In genomic region chr4:79224777-79225104, GRCh38 we compare ENCODE assay signal across 30 cellular contexts.
"Had no signal": no experiment of that assay in that cellular context is flagged by ENCODE, and none has a peak within 500 bp of the region (broad histone marks: within the 10 kb centered on the region; RNA-seq: fewer than 3 reads in every experiment).

No MANE protein-coding gene starts in this region.

- H3K9me3 Mint-ChIP-seq: activated B cell treated with CpG ODN at 0.5 μM for 24 hours; activated CD8-positive, alpha-beta T cell treated with anti-CD3 and anti-CD28 coated beads for 36 hours; activated T-helper 17 cell treated with anti-CD3 and anti-CD28 coated beads, Interleukin-2, amount 50 U/mL, for 72 hours; T-helper 2 cell treated with Interferon-gamma antibody and Interleukin-4, amounts not matched to agents 5 μg/mL and 100 μg/mL, for 36 hours had no signal

- H3K27me3 Mint-ChIP-seq: activated B cell treated with CpG ODN at 0.5 μM for 24 hours; activated CD8-positive, alpha-beta T cell treated with anti-CD3 and anti-CD28 coated beads for 36 hours; activated naive CD8-positive, alpha-beta T cell; activated T-helper 17 cell treated with anti-CD3 and anti-CD28 coated beads, Interleukin-2, amount 50 U/mL, for 72 hours; effector memory CD8-positive, alpha-beta T cell; T-helper 17 cell had no signal

- H3K4me3 Mint-ChIP-seq: activated B cell treated with CpG ODN at 0.5 μM for 24 hours; activated CD8-positive, alpha-beta T cell treated with anti-CD3 and anti-CD28 coated beads for 36 hours; activated naive CD8-positive, alpha-beta T cell; activated T-cell treated with anti-CD3 and anti-CD28 coated beads, Interleukin-2, amount 50 U/mL, for 4 hours; activated T-helper 17 cell treated with anti-CD3 and anti-CD28 coated beads, Interleukin-2, amount 50 U/mL, for 72 hours; effector memory CD8-positive, alpha-beta T cell; T-helper 17 cell; T-helper 2 cell treated with Interferon-gamma antibody and Interleukin-4, amounts not matched to agents 5 μg/mL and 100 μg/mL, for 36 hours had no signal

- H3K4me3 ChIP-seq: esophagus muscularis mucosa, gastrocnemius medialis had no signal

- H3K36me3 ChIP-seq: esophagus muscularis mucosa, gastrocnemius medialis, WERI-Rb-1 had no signal

- H3K27ac Mint-ChIP-seq: activated B cell treated with CpG ODN at 0.5 μM for 24 hours; activated CD8-positive, alpha-beta T cell treated with anti-CD3 and anti-CD28 coated beads for 36 hours; activated naive CD8-positive, alpha-beta T cell; activated T-helper 17 cell treated with anti-CD3 and anti-CD28 coated beads, Interleukin-2, amount 50 U/mL, for 72 hours; effector memory CD8-positive, alpha-beta T cell; T-helper 17 cell; T-helper 2 cell treated with Interferon-gamma antibody and Interleukin-4, amounts not matched to agents 5 μg/mL and 100 μg/mL, for 36 hours had no signal

- H3K4me1 Mint-ChIP-seq: activated B cell treated with CpG ODN at 0.5 μM for 24 hours; activated T-helper 17 cell treated with anti-CD3 and anti-CD28 coated beads, Interleukin-2, amount 50 U/mL, for 72 hours; T-helper 17 cell had no signal

- H3K4me1 ChIP-seq: esophagus muscularis mucosa, foreskin keratinocyte, gastrocnemius medialis had no signal

- H3K27ac ChIP-seq: esophagus muscularis mucosa, foreskin keratinocyte, WERI-Rb-1 had no signal

- H3K9me3 ChIP-seq: esophagus muscularis mucosa, gastrocnemius medialis had no signal

- DNase-seq: activated B cell treated with CpG ODN at 0.5 μM for 24 hours; activated CD4-positive, alpha-beta T cell treated with anti-CD3 and anti-CD28 coated beads for 48 hours; activated CD4-positive, alpha-beta T cell treated with anti-CD3 and anti-CD28 coated beads, Interleukin-2, amount 50 U/mL, for 1 hour; activated CD4-positive, alpha-beta T cell treated with anti-CD3 and anti-CD28 coated beads, Interleukin-2, amount 50 U/mL, for 48 hours; activated CD8-positive, alpha-beta memory T cell treated with anti-CD3 and anti-CD28 coated beads for 24 hours; activated CD8-positive, alpha-beta T cell treated with anti-CD3 and anti-CD28 coated beads for 36 hours; activated effector memory CD4-positive, alpha-beta T cell treated with Interleukin-2 at 50 U/mL for 16 hours; activated gamma-delta T cell treated with Interleukin-2 at 50 U/mL for 16 hours; activated naive CD4-positive, alpha-beta T cell treated with anti-CD3 and anti-CD28 coated beads, Interleukin-2, amount 50 U/mL, for 16 hours; activated naive CD4-positive, alpha-beta T cell treated with Interleukin-2 at 50 U/mL for 16 hours; activated T-cell treated with anti-CD3 and anti-CD28 coated beads, Interleukin-2, amount 50 U/mL, for 4 hours; amniotic stem cell; anterior cingulate cortex; caudate nucleus; cortex of kidney; dermis blood vessel endothelial cell; effector CD4-positive, alpha-beta T cell; effector memory CD8-positive, alpha-beta T cell; erythroblast; foreskin keratinocyte; gastrocnemius medialis; T-helper 1 cell; T-helper 17 cell; T1000; WERI-Rb-1 had no signal

- H3K27me3 ChIP-seq: esophagus muscularis mucosa, foreskin keratinocyte, gastrocnemius medialis had no signal

- H3K36me3 Mint-ChIP-seq: activated naive CD8-positive, alpha-beta T cell had no signal

- ATAC-seq: activated CD4-positive, CD25-positive, alpha-beta regulatory T cell treated with anti-CD3 and anti-CD28 coated beads, Interleukin-2, amount 50 U/mL, for 24 hours; activated CD8-positive, alpha-beta T cell treated with anti-CD3 and anti-CD28 coated beads for 36 hours; activated T-cell treated with anti-CD3 and anti-CD28 coated beads, Interleukin-2, amount 50 U/mL, for 4 hours; activated T-helper 17 cell treated with anti-CD3 and anti-CD28 coated beads, Interleukin-2, amount 50 U/mL, for 72 hours; effector memory CD8-positive, alpha-beta T cell; foreskin keratinocyte; T-helper 17 cell had no signal
